11 cellular contexts compared by ENCODE assay signal in the genomic region with DNA sequence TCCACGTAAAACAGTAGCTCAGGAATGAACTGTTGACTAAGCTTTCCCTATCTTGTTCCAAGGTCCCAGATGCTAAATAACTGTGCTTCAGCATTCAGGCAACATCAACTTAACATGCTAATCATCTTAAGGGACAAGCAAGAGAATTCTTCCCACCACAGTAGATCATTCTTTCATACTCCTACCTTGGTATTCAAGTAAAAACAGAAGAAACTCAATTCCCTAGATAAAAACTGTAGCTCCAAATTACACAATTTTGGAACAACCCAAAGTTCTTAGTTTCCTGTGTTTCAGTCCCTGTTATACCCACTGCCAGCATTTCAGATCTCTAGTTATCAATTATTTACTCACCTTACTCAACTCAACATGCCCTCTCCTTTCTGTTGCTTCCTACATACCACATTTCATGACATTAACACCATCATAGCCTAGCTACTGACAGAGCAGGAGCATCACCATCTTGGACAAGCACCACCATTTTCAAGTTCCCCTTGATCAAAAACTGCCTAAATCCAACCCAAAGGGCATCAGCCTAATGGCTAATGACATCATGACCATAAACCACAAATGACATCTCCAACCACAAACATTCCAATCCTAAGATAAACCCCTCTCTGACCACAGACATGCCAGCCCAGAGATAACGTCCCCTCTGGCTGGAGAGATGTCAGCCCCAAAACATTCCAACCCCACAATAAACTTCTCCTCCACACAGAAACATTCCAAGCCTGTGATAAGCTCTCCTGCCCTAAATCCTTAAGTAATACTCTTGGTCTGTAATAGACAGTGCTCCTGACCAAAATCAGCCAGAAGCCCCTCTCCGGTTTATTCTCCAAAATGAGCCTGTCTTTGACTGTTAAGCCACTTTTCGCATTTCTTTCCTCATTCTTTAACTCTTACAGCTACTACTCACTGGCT.
DNase-seq lines count a peak whose midpoint lies in the region; ATAC-seq, FAIRE-seq and TF ChIP-seq lines count a peak whose summit lies in the region.
"Had no signal": no experiment of that assay in that cellular context is flagged by ENCODE, and none has a peak within 500 bp of the region (broad histone marks: within the 10 kb centered on the region; RNA-seq: fewer than 3 reads in every experiment).

No MANE protein-coding gene starts in this region.

- CTCF ChIA-PET in RWPE1 (lab: Yijun Ruan, JAX), result interaction anchor here (0.6 kb wide), 1 partner anchor 54 kb away, joined by 4 read pairs; no protein-coding TSS in a partner anchor

- no peaks in the 10 kb centered on the region for H3K27me3 Mint-ChIP-seq in progenitor cell of endocrine pancreas

- 65 to 68% methylated on average over 4 of the region's 4 CpGs for WGBS in tibial nerve, 2 donors

- H3K4me1 Mint-ChIP-seq in progenitor cell of endocrine pancreas (ENCODE audit: low read depth), result peaks cover 76% of the 10 kb centered on the region

- no peak overlapping the region for H3K4me3 ChIP-seq in tibial nerve
- H3K4me3 ChIP-seq: Peyer's patch, transverse colon had no signal

- no peaks in the 10 kb centered on the region for H3K9me3 Mint-ChIP-seq in progenitor cell of endocrine pancreas (ENCODE audit: low read depth)

- no peaks in the 10 kb centered on the region for H3K9me3 ChIP-seq in tibial nerve
- H3K9me3 ChIP-seq: Peyer's patch, transverse colon had no signal

- no peak for TF ChIP-seq EP300 in tibial nerve (IDR thresholded peaks at IDR 0.05)

- ATAC-seq in GM21515 (IDR thresholded peaks at IDR 0.05; ENCODE audit: unreplicated experiment) (no peak), GM18873 (IDR thresholded peaks at IDR 0.05; ENCODE audit: low FRiP score, unreplicated experiment) (no peak)

- H3K27ac ChIP-seq in RWPE1 (no peak overlapping the region), tibial nerve (no peak overlapping the region)
- H3K27ac ChIP-seq: Peyer's patch, transverse colon had no signal

- H3K27me3 ChIP-seq in tibial nerve, result no peaks in the 10 kb centered on the region
- H3K27me3 ChIP-seq: Peyer's patch, transverse colon had no signal

- TF ChIP-seq CTCF in RWPE1 (conservative IDR thresholded peaks at IDR 0.05; ENCODE audit: low read depth) (no peak), progenitor cell of endocrine pancreas (IDR thresholded peaks at IDR 0.05; ENCODE audit: unreplicated experiment) (no peak), tibial nerve (IDR thresholded peaks at IDR 0.05) (no peak)

- H3K4me1 ChIP-seq in tibial nerve, result peaks cover 0 to 34% (median 16%) of the 10 kb centered on the region in 4 donors

- POLR2A ChIA-PET in RWPE1 (lab: Yijun Ruan, JAX; ENCODE audit: low non-redundant PET), result no interaction called here

- H3K36me3 Mint-ChIP-seq in progenitor cell of endocrine pancreas (ENCODE audit: insufficient read depth), result peaks cover 4% of the 10 kb centered on the region

- FAIRE-seq in H54 (lab: Jason Lieb, UNC), result peak; percentile 81
- FAIRE-seq: small intestine had no signal

- H3K4me3 Mint-ChIP-seq in progenitor cell of endocrine pancreas (ENCODE audit: low read depth), result peak overlapping the region; percentile 9

- TF ChIP-seq POLR2A in H54 (IDR thresholded peaks at IDR 0.05; ENCODE audit: low read depth, low read length), result no peak
- TF ChIP-seq POLR2A in erythroblast (IDR thresholded peaks at IDR 0.05; ENCODE audit: low read length), result no peak
- TF ChIP-seq POLR2A in tibial nerve (IDR thresholded peaks at IDR 0.05), result no peak

- H3K36me3 ChIP-seq in tibial nerve, result no peaks in the 10 kb centered on the region
- H3K36me3 ChIP-seq: Peyer's patch, transverse colon had no signal

- H3K27ac Mint-ChIP-seq in progenitor cell of endocrine pancreas, result peak overlapping the region; percentile 93

- DNase-seq in H54 (ENCODE audit: insufficient read length, low spot score) (peak; percentile 3), RWPE1 (ENCODE audit: low spot score) (peak; percentile 13), erythroblast (lab: John Stamatoyannopoulos, UW) (peak; percentile 26 to 55), progenitor cell of endocrine pancreas (ENCODE audit: low spot score, unreplicated experiment) (no peak), tibial nerve (ENCODE audit: low spot score in 2 of 2) (no peak)
- DNase-seq: activated T-cell treated with anti-CD3 and anti-CD28 coated beads, Interleukin-2, amount 50 U/mL, for 48 hours; Peyer's patch; small intestine; transverse colon had no signal

Comparison
In these comparisons a context has a peak if more than half of its experiments do, and no peak if none do; other contexts are left out.
1. DNase-seq: peak in H54 (single experiment), RWPE1 (single experiment) and erythroblast (2 of 2); none in progenitor cell of endocrine pancreas (single experiment) and tibial nerve (0 of 2).